Comparison of ENCODE assay signal across 1 cellular context in the genomic region with DNA sequence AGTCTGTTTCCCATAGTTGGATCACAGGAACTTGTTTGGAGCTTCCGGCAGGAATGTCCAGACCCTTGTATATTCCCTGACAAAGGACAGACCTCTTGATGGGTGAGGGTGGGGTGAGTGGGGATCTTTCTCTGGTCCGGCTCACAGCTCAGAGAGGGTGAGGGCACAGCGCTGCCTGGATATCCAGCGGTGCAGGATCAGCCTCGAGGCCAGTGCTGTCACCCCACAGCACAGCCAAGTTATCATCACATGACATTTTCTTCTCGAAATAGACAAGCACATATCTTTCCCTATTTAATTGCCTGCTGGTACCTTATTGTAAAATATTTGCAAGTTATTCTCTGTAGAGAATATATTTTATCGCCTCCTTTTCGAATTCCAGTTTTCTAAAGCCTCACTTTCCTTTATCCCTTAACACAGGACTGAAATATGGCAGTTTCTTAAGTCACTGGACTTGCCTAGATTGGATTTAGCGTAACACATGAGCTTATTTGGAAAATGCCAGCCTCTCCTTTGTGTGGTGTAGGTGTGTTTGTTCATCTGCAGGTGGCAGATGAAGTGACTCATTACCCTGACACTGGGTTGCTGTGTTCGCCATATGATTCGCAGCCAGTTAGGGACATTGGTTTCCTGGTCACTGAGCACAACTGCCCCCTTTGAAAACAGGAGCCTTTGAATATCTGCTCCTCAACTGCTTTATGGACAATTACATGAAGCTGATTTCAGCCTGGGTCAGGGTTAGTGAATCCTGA.
TF ChIP-seq lines count a peak whose summit lies in the region.

No MANE protein-coding gene starts in this region.

TF ChIP-seq in HCT116, 20 proteins besides CTCF, POLR2A, EP300 and RAD21:
- TF ChIP-seq ZFX (IDR thresholded peaks at IDR 0.05) (no peak), FOSL1 (IDR thresholded peaks at IDR 0.05; ENCODE audit: low read depth) (0 out of 2 replicates have a peak, but pooled peaks have one; percentile 25), ZNF274 (IDR thresholded peaks at IDR 0.05; ENCODE audit: low read depth, low read length) (no peak), EZH2phosphoT487 (IDR thresholded peaks at IDR 0.05; ENCODE audit: borderline replicate concordance) (no peak), SP1 (IDR thresholded peaks at IDR 0.05; ENCODE audit: low read depth) (peak; percentile 26; the same call in 1 of the 2 replicates), JUND (IDR thresholded peaks at IDR 0.05) (peak; percentile 51), CBX3 (IDR thresholded peaks at IDR 0.05; ENCODE audit: low read depth) (peak; percentile 58; the same call in 1 of the 2 replicates), MAX (IDR thresholded peaks at IDR 0.05) (peak; percentile 32; the same call in 1 of the 2 replicates)
- TF ChIP-seq, protein P1, sequence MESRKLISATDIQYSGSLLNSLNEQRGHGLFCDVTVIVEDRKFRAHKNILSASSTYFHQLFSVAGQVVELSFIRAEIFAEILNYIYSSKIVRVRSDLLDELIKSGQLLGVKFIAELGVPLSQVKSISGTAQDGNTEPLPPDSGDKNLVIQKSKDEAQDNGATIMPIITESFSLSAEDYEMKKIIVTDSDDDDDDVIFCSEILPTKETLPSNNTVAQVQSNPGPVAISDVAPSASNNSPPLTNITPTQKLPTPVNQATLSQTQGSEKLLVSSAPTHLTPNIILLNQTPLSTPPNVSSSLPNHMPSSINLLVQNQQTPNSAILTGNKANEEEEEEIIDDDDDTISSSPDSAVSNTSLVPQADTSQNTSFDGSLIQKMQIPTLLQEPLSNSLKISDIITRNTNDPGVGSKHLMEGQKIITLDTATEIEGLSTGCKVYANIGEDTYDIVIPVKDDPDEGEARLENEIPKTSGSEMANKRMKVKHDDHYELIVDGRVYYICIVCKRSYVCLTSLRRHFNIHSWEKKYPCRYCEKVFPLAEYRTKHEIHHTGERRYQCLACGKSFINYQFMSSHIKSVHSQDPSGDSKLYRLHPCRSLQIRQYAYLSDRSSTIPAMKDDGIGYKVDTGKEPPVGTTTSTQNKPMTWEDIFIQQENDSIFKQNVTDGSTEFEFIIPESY (IDR thresholded peaks at IDR 0.05; ENCODE audit: extremely low read depth, insufficient replicate concordance, low read length) = no peak
- TF ChIP-seq, protein P2, sequence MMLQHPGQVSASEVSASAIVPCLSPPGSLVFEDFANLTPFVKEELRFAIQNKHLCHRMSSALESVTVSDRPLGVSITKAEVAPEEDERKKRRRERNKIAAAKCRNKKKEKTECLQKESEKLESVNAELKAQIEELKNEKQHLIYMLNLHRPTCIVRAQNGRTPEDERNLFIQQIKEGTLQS (IDR thresholded peaks at IDR 0.05) = no peak
- TF ChIP-seq, protein P3, sequence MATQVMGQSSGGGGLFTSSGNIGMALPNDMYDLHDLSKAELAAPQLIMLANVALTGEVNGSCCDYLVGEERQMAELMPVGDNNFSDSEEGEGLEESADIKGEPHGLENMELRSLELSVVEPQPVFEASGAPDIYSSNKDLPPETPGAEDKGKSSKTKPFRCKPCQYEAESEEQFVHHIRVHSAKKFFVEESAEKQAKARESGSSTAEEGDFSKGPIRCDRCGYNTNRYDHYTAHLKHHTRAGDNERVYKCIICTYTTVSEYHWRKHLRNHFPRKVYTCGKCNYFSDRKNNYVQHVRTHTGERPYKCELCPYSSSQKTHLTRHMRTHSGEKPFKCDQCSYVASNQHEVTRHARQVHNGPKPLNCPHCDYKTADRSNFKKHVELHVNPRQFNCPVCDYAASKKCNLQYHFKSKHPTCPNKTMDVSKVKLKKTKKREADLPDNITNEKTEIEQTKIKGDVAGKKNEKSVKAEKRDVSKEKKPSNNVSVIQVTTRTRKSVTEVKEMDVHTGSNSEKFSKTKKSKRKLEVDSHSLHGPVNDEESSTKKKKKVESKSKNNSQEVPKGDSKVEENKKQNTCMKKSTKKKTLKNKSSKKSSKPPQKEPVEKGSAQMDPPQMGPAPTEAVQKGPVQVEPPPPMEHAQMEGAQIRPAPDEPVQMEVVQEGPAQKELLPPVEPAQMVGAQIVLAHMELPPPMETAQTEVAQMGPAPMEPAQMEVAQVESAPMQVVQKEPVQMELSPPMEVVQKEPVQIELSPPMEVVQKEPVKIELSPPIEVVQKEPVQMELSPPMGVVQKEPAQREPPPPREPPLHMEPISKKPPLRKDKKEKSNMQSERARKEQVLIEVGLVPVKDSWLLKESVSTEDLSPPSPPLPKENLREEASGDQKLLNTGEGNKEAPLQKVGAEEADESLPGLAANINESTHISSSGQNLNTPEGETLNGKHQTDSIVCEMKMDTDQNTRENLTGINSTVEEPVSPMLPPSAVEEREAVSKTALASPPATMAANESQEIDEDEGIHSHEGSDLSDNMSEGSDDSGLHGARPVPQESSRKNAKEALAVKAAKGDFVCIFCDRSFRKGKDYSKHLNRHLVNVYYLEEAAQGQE (IDR thresholded peaks at IDR 0.05; ENCODE audit: low read depth) = no peak
